In genomic region chr16:68347605-68348004, GRCh38 we compare ENCODE assay signal across 26 cellular contexts. TPM values are rescaled to one million over a fixed set of nuclear protein-coding genes. Genes with fewer than 3 reads are reported as not detected.
A peak's percentile ranks its signal among the peaks of the same experiment; 100 is the strongest.
DNase-seq lines count a peak whose midpoint lies in the region; ATAC-seq and TF ChIP-seq lines count a peak whose summit lies in the region.
"Had no signal": no experiment of that assay in that cellular context is flagged by ENCODE, and none has a peak within 500 bp of the region (broad histone marks: within the 10 kb centered on the region; RNA-seq: fewer than 3 reads in every experiment).

No MANE protein-coding gene starts in this region.

- no peak overlapping the region for H3K27ac ChIP-seq in BLaER1
- peak overlapping the region; percentile 89 for H3K27ac ChIP-seq in DND-41 (ENCODE audit: low read length)
- H3K27ac ChIP-seq in adrenal gland, result peak overlapping the region in 1 of 5 donors; percentile 34
- no peak overlapping the region for H3K27ac ChIP-seq in neural progenitor cell
- H3K27ac ChIP-seq in hepatocyte, result no peak overlapping the region
- H3K27ac ChIP-seq: A549, C4-2B, GM23248 had no signal

- H3K36me3 ChIP-seq in BLaER1 (peaks cover 88% of the 10 kb centered on the region), DND-41 (ENCODE audit: insufficient read depth, low read length) (peaks cover 83% of the 10 kb centered on the region), adrenal gland (replicated peaks in 1 of 2) (peaks cover 0 to 42% of the 10 kb centered on the region in 2 donors), neural progenitor cell (no peaks in the 10 kb centered on the region), hepatocyte (replicated peaks; ENCODE audit: insufficient read depth, low read depth) (no peaks in the 10 kb centered on the region)

- H3K4me2 ChIP-seq in BLaER1 (peak overlapping the region; percentile 69), DND-41 (ENCODE audit: insufficient read depth, low read length) (peak overlapping the region; percentile 60), neural progenitor cell (no peak overlapping the region), hepatocyte (no peak overlapping the region)
- H3K4me2 ChIP-seq: A549 had no signal

- no peak overlapping the region for H3K4me3 Mint-ChIP-seq in neural progenitor cell
- H3K4me3 Mint-ChIP-seq: CD8-positive, alpha-beta T cell had no signal

- DNase-seq in DND-41 (peak; percentile 79), adrenal gland (peak in 4 of 7 donors; percentile 48 to 63 (median 54)), neural progenitor cell (ENCODE audit: low spot score) (no peak), hepatocyte (ENCODE audit: low spot score) (no peak)
- DNase-seq in stimulated activated CD4-positive, alpha-beta T cell treated with anti-CD3 and anti-CD28 coated beads, Interleukin-12 subunit alpha, Interleukin-12 subunit beta, amount 100 ng/mL, for 4 hours, result no peak
- DNase-seq: AML-193; Caco-2; CD8-positive, alpha-beta T cell; EL; GF-D8; GM23248; H7; KBM-7; MG63; NCI-H1105 treated with DMSO at 0.1 percent for 48 hours; NCI-H146; NCI-H1930; NCI-H2107; NCI-H2227 treated with DMSO at 0.1 percent for 48 hours; NCI-H69; SHP77 treated with DMSO at 0.1 percent for 48 hours had no signal

- no peaks in the 10 kb centered on the region for H3K27me3 Mint-ChIP-seq in neural progenitor cell (ENCODE audit: insufficient read depth, low read depth)

- no peak for TF ChIP-seq POLR2A in adrenal gland (IDR thresholded peaks at IDR 0.05)

- H4K20me1 ChIP-seq in BLaER1, result peaks cover 72% of the 10 kb centered on the region
- H4K20me1 ChIP-seq in DND-41 (ENCODE audit: insufficient read depth, low read length), result 0 out of 2 replicates have a peak, but pooled peaks cover 3% of the 10 kb centered on the region
- H4K20me1 ChIP-seq in neural progenitor cell (ENCODE audit: low read depth), result no peaks in the 10 kb centered on the region
- no peaks in the 10 kb centered on the region for H4K20me1 ChIP-seq in hepatocyte (ENCODE audit: insufficient read depth, poor library complexity, severe bottlenecking)

- H3K9me3 ChIP-seq in BLaER1 (no peaks in the 10 kb centered on the region), DND-41 (ENCODE audit: insufficient read depth, low read length, severe bottlenecking) (no peaks in the 10 kb centered on the region), adrenal gland (replicated peaks in 1 of 3) (no peaks in the 10 kb centered on the region), neural progenitor cell (ENCODE audit: low read depth) (no peaks in the 10 kb centered on the region), hepatocyte (ENCODE audit: low read depth) (no peaks in the 10 kb centered on the region)
- H3K9me3 ChIP-seq: A549, Caco-2, MG63 had no signal

- 39 to 61% (median 52%) methylated on average over 4 of the region's 4 CpGs for WGBS in adrenal gland, 4 donors
- WGBS in hepatocyte (ENCODE audit: low lambda C conversion rate, missing lambda C conversion rate), result 86% methylated on average over 4 of the region's 4 CpGs

- no peaks in the 10 kb centered on the region for H3K9me3 Mint-ChIP-seq in neural progenitor cell
- H3K9me3 Mint-ChIP-seq: CD8-positive, alpha-beta T cell had no signal

- H3K4me1 Mint-ChIP-seq in neural progenitor cell, result peaks cover 18% of the 10 kb centered on the region

- H3K27ac Mint-ChIP-seq in neural progenitor cell, result peak overlapping the region; percentile 72
- H3K27ac Mint-ChIP-seq: CD8-positive, alpha-beta T cell had no signal

- H3K79me2 ChIP-seq in DND-41 (ENCODE audit: insufficient read depth, low read length), result peaks cover 76% of the 10 kb centered on the region
- no peaks in the 10 kb centered on the region for H3K79me2 ChIP-seq in neural progenitor cell (ENCODE audit: low read depth)
- H3K79me2 ChIP-seq in hepatocyte, result peaks cover 3% of the 10 kb centered on the region

- H3K4me3 ChIP-seq in BLaER1 (no peak overlapping the region), DND-41 (ENCODE audit: low read depth in 1 of 2, low read length in 2 of 2) (peak overlapping the region in 1 of 2 experiments; percentile 46; a peak in 2 of 4 replicates), adrenal gland (no peak overlapping the region), neural progenitor cell (no peak overlapping the region), hepatocyte (no peak overlapping the region)
- H3K4me3 ChIP-seq: A549, GM23248, MG63 had no signal

- intact Hi-C loops in adrenal gland (cut with DNase I), result no loop called here

- H3K36me3 Mint-ChIP-seq in neural progenitor cell, result peaks cover 26% of the 10 kb centered on the region

- H3K9ac ChIP-seq in BLaER1, result peak overlapping the region; percentile 3; the same call in 1 of the 2 replicates
- H3K9ac ChIP-seq in DND-41 (ENCODE audit: low read depth, low read length), result peak overlapping the region; percentile 55
- no peak overlapping the region for H3K9ac ChIP-seq in neural progenitor cell
- H3K9ac ChIP-seq: GM23248 had no signal

- H2AFZ ChIP-seq in DND-41 (ENCODE audit: low read depth, low read length) (no peak overlapping the region), neural progenitor cell (replicated peaks) (no peak overlapping the region), hepatocyte (no peak overlapping the region)
- H2AFZ ChIP-seq: GM23248 had no signal

- ATAC-seq in DND-41 (ENCODE audit: insufficient read depth, low read depth) (peak; percentile 44), GM21360 (IDR thresholded peaks at IDR 0.05; ENCODE audit: unreplicated experiment) (no peak)
- ATAC-seq: A549; CD8-positive, alpha-beta T cell; Panc1 had no signal

- no peaks in the 10 kb centered on the region for H3K9me2 ChIP-seq in hepatocyte (replicated peaks; ENCODE audit: insufficient read depth)

- no peak for TF ChIP-seq CTCF in DND-41 (IDR thresholded peaks at IDR 0.05; ENCODE audit: borderline replicate concordance, extremely low read depth, low read length, poor library complexity, severe bottlenecking)
- TF ChIP-seq CTCF in adrenal gland (IDR thresholded peaks at IDR 0.05), result no peak
- no peak for TF ChIP-seq CTCF in neural progenitor cell (IDR thresholded peaks at IDR 0.05)
- no peak for TF ChIP-seq CTCF in hepatocyte (IDR thresholded peaks at IDR 0.05; ENCODE audit: poor library complexity)

- H3K4me1 ChIP-seq in BLaER1, result peaks cover 75% of the 10 kb centered on the region
- peaks cover 88% of the 10 kb centered on the region for H3K4me1 ChIP-seq in DND-41 (ENCODE audit: insufficient read depth, low read length)
- H3K4me1 ChIP-seq in adrenal gland (replicated peaks in 1 of 2), result peaks cover 9 to 11% of the 10 kb centered on the region in 2 donors
- H3K4me1 ChIP-seq in neural progenitor cell, result no peaks in the 10 kb centered on the region
- peaks cover 9% of the 10 kb centered on the region for H3K4me1 ChIP-seq in hepatocyte (ENCODE audit: insufficient read depth)
- H3K4me1 ChIP-seq: A549 had no signal

- H3F3A ChIP-seq in neural progenitor cell (ENCODE audit: low read depth), result no peaks in the 10 kb centered on the region

- H3K27me3 ChIP-seq in BLaER1 (no peaks in the 10 kb centered on the region), DND-41 (ENCODE audit: insufficient read depth, low read length, poor library complexity) (no peaks in the 10 kb centered on the region), adrenal gland (no peaks in the 10 kb centered on the region), neural progenitor cell (no peaks in the 10 kb centered on the region), hepatocyte (no peaks in the 10 kb centered on the region)
- H3K27me3 ChIP-seq: MG63 had no signal

RNA-seq across cellular contexts. Expression of gene PRMT7, which starts 36.8 kb away (rescaled TPM):
- total RNA-seq in adrenal gland (10 to 100 TPM; 30.0 to 52.1 (median 39.9) TPM), neural progenitor cell (ENCODE audit: low replicate concordance) (70.2 and 79.7 TPM in 2 replicates), hepatocyte (41.1 and 41.9 TPM in 2 replicates)
- polyA plus RNA-seq in adrenal gland (100 to 1,000 TPM in 2 of 3 donors, 10 to 100 TPM in 1; 45.3 to 141 (median 111) TPM), hepatocyte (31.0 and 43.6 TPM in 2 replicates)

RNA-seq across cellular contexts. Expression of gene SLC7A6OS, which starts 36.9 kb away (rescaled TPM):
- total RNA-seq in adrenal gland, result 10 to 100 TPM in 7 of 8 donors, 1 to 10 TPM in 1; 9.4 to 17.8 (median 13.8) TPM
- 10 to 100 TPM in 1 of 3 donors, 1 to 10 TPM in 2; 5.7 to 14.6 (median 8.4) TPM for polyA plus RNA-seq in adrenal gland
- total RNA-seq in neural progenitor cell (ENCODE audit: low replicate concordance), result 18.7 and 18.8 TPM in 2 replicates
- 8.8 and 13.0 TPM in 2 replicates for total RNA-seq in hepatocyte
- polyA plus RNA-seq in hepatocyte, result 13.7 and 18.9 TPM in 2 replicates

Comparison
In these comparisons a context has a peak if more than half of its experiments do, and no peak if none do; other contexts are left out.
1. H3K4me2 ChIP-seq: peak in BLaER1 (single experiment) and DND-41 (single experiment); none in neural progenitor cell (single experiment) and hepatocyte (single experiment).
2. DNase-seq: peak in DND-41 (single experiment) and adrenal gland (4 of 7); none in neural progenitor cell (single experiment), hepatocyte (single experiment) and stimulated activated CD4-positive, alpha-beta T cell treated with anti-CD3 and anti-CD28 coated beads, Interleukin-12 subunit alpha, Interleukin-12 subunit beta, amount 100 ng/mL, for 4 hours (single experiment).